ENCODE assay signal across 1 cellular context in the genomic region with DNA sequence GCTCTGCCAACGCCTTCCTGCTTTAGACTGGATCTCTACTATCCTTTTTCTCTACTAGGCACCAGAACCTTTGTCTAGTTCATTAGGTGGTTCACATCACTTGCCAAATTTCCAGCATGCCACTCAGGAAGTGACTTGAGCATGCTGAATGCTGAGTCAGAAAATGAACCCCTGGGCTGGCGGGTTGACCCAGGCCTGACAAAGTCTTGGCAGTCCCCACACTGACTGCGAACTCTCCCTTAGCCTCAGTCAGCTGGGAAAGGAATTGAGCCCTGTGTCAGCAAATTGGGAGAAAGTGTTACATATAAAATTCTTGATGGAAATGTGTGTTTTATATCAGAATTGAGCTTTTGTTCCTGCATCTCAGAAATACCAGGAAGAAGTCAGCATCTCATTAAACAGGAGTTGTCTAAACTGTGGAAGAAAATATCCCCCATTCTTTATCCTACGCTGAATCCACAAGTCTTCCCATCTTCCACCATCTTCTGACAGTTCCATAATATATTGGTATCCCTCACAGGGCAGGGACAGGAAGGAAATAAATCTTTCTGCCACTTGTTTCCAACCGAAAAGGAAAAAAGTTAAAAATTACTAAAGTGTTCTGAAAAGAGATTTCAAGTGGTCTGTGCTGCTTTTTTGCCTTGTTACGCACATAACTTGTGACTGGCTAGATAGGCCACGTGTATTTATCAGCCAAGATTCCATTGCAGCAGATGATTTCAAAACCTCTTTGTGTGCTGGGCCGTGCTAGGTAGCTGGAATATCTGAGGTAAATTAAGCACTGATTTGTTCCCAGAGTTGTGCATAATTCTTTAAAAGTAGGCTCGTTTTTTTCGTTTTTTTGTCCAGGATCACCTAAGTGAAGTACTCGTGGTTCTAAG.
TF ChIP-seq lines count a peak whose summit lies in the region.

No MANE protein-coding gene starts in this region.

TF ChIP-seq in K562, 482 proteins besides CTCF, POLR2A, EP300 and RAD21 (continued from another document):
- TF ChIP-seq, protein P1, sequence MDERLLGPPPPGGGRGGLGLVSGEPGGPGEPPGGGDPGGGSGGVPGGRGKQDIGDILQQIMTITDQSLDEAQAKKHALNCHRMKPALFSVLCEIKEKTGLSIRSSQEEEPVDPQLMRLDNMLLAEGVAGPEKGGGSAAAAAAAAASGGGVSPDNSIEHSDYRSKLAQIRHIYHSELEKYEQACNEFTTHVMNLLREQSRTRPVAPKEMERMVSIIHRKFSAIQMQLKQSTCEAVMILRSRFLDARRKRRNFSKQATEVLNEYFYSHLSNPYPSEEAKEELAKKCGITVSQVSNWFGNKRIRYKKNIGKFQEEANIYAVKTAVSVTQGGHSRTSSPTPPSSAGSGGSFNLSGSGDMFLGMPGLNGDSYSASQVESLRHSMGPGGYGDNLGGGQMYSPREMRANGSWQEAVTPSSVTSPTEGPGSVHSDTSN (CRISPR knock-in tag; IDR thresholded peaks at IDR 0.05; ENCODE audit: low read depth) = no peak
- TF ChIP-seq, protein P1 (tag; conservative IDR thresholded peaks at IDR 0.05; ENCODE audit: low read depth) = peak; percentile 55
- TF ChIP-seq MEIS2 (IDR thresholded peaks at IDR 0.05; ENCODE audit: partially characterized antibody) (peak; percentile 29), RNF2 (IDR thresholded peaks at IDR 0.05) (no peak), ZC3H11A (IDR thresholded peaks at IDR 0.05; ENCODE audit: low read depth, low read length) (no peak), SAFB2 (IDR thresholded peaks at IDR 0.05; ENCODE audit: borderline replicate concordance, low read depth, low read length, severe bottlenecking) (no peak), BMI1 (IDR thresholded peaks at IDR 0.05; ENCODE audit: low read length) (no peak), ZNF282 (CRISPR knock-in tag; IDR thresholded peaks at IDR 0.05) (no peak), MAFG (tag; conservative IDR thresholded peaks at IDR 0.05) (0 out of 2 replicates have a peak, but pooled peaks have one; percentile 12), ZNF589 (CRISPR knock-in tag; IDR thresholded peaks at IDR 0.05; ENCODE audit: low read depth) (no peak), MAFK (IDR thresholded peaks at IDR 0.05; ENCODE audit: low read length) (peak; percentile 55), MAFF (IDR thresholded peaks at IDR 0.05; ENCODE audit: low read length) (peak; percentile 6; the same call in 1 of the 2 replicates), ZNF316 (IDR thresholded peaks at IDR 0.05) (peak; percentile 78), C11orf30 (IDR thresholded peaks at IDR 0.05; ENCODE audit: low read depth) (peak; percentile 61), ZNF143 (CRISPR knock-in tag; IDR thresholded peaks at IDR 0.05) (no peak), MED1 (CRISPR knock-in tag; IDR thresholded peaks at IDR 0.05; ENCODE audit: borderline replicate concordance) (no peak), ZNF184 (CRISPR knock-in tag; IDR thresholded peaks at IDR 0.05) (no peak), SMAD2 (IDR thresholded peaks at IDR 0.05; ENCODE audit: low read depth, low read length) (no peak), ZNF239 (CRISPR knock-in tag; IDR thresholded peaks at IDR 0.05) (no peak)
- TF ChIP-seq, protein P2, sequence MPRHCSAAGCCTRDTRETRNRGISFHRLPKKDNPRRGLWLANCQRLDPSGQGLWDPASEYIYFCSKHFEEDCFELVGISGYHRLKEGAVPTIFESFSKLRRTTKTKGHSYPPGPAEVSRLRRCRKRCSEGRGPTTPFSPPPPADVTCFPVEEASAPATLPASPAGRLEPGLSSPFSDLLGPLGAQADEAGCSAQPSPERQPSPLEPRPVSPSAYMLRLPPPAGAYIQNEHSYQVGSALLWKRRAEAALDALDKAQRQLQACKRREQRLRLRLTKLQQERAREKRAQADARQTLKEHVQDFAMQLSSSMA (CRISPR knock-in tag; IDR thresholded peaks at IDR 0.05) = no peak
- TF ChIP-seq, protein P3, sequence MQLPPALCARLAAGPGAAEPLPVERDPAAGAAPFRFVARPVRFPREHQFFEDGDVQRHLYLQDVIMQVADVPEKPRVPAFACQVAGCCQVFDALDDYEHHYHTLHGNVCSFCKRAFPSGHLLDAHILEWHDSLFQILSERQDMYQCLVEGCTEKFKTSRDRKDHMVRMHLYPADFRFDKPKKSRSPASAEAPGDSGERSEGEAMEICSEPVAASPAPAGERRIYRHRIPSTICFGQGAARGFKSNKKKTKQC (CRISPR knock-in tag; IDR thresholded peaks at IDR 0.05) = no peak
- TF ChIP-seq, protein P4, sequence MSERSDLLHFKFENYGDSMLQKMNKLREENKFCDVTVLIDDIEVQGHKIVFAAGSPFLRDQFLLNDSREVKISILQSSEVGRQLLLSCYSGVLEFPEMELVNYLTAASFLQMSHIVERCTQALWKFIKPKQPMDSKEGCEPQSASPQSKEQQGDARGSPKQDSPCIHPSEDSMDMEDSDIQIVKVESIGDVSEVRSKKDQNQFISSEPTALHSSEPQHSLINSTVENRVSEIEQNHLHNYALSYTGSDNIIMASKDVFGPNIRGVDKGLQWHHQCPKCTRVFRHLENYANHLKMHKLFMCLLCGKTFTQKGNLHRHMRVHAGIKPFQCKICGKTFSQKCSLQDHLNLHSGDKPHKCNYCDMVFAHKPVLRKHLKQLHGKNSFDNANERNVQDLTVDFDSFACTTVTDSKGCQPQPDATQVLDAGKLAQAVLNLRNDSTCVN (CRISPR knock-in tag; IDR thresholded peaks at IDR 0.05) = no peak
- TF ChIP-seq, protein P5, sequence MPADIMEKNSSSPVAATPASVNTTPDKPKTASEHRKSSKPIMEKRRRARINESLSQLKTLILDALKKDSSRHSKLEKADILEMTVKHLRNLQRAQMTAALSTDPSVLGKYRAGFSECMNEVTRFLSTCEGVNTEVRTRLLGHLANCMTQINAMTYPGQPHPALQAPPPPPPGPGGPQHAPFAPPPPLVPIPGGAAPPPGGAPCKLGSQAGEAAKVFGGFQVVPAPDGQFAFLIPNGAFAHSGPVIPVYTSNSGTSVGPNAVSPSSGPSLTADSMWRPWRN (IDR thresholded peaks at IDR 0.05; ENCODE audit: low read depth) = no peak
- TF ChIP-seq, protein P6, sequence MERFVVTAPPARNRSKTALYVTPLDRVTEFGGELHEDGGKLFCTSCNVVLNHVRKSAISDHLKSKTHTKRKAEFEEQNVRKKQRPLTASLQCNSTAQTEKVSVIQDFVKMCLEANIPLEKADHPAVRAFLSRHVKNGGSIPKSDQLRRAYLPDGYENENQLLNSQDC (CRISPR knock-in tag; IDR thresholded peaks at IDR 0.05) = no peak
- TF ChIP-seq, protein P7, sequence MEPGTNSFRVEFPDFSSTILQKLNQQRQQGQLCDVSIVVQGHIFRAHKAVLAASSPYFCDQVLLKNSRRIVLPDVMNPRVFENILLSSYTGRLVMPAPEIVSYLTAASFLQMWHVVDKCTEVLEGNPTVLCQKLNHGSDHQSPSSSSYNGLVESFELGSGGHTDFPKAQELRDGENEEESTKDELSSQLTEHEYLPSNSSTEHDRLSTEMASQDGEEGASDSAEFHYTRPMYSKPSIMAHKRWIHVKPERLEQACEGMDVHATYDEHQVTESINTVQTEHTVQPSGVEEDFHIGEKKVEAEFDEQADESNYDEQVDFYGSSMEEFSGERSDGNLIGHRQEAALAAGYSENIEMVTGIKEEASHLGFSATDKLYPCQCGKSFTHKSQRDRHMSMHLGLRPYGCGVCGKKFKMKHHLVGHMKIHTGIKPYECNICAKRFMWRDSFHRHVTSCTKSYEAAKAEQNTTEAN (CRISPR knock-in tag; IDR thresholded peaks at IDR 0.05) = no peak
- TF ChIP-seq, protein P8, sequence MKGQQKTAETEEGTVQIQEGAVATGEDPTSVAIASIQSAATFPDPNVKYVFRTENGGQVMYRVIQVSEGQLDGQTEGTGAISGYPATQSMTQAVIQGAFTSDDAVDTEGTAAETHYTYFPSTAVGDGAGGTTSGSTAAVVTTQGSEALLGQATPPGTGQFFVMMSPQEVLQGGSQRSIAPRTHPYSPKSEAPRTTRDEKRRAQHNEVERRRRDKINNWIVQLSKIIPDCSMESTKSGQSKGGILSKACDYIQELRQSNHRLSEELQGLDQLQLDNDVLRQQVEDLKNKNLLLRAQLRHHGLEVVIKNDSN (CRISPR knock-in tag; IDR thresholded peaks at IDR 0.05) = no peak
